ENCODE assay signal across 21 cellular contexts in genomic region chr17:80086081-80086480, GRCh38. TPM values are rescaled to one million over a fixed set of nuclear protein-coding genes. Genes with fewer than 3 reads are reported as not detected.
"Had no signal": no experiment of that assay in that cellular context is flagged by ENCODE, and none has a peak within 500 bp of the region (broad histone marks: within the 10 kb centered on the region; RNA-seq: fewer than 3 reads in every experiment).

No MANE protein-coding gene starts in this region.

- H3K4me2 ChIP-seq: hepatocyte had no signal

- H3K27ac ChIP-seq: adrenal gland, ascending aorta, hepatocyte, pancreas, psoas muscle, thyroid gland, WERI-Rb-1 had no signal

- ATAC-seq: activated CD8-positive, alpha-beta T cell treated with anti-CD3 and anti-CD28 coated beads, Interleukin-2, amount 10 ng/mL, durations not matched to agents 7 days and 5 days; natural killer cell; pancreas; psoas muscle; right cardiac atrium had no signal

- H3K4me1 ChIP-seq: psoas muscle had no signal

- H2AFZ ChIP-seq: hepatocyte had no signal

- FAIRE-seq: pancreas had no signal

- DNase-seq: activated CD4-positive, alpha-beta T cell treated with anti-CD3 and anti-CD28 coated beads, Interleukin-2, amount 50 U/mL, for 1 hour; activated CD4-positive, CD25-positive, alpha-beta regulatory T cell treated with anti-CD3 and anti-CD28 coated beads, Interleukin-2, amount 50 U/mL, for 72 hours; activated CD8-positive, alpha-beta T cell treated with anti-CD3 and anti-CD28 coated beads, Interleukin-2, amount 10 ng/mL, durations not matched to agents 7 days and 5 days; activated naive CD4-positive, alpha-beta T cell; adrenal gland; central memory CD4-positive, alpha-beta T cell; dermis blood vessel endothelial cell; effector CD8-positive, alpha-beta T cell; erythroblast; foreskin fibroblast; midbrain; natural killer cell; psoas muscle; stimulated activated CD4-positive, alpha-beta T cell treated with anti-CD3 and anti-CD28 coated beads, Interleukin-12 subunit alpha, Interleukin-12 subunit beta, amount 100 ng/mL, for 4 hours; substantia nigra; thyroid gland; WERI-Rb-1 had no signal

- H3K36me3 ChIP-seq: adrenal gland, ascending aorta, pancreas, thyroid gland, WERI-Rb-1 had no signal

- H3K79me2 ChIP-seq: hepatocyte had no signal

- H3K9me3 ChIP-seq: adrenal gland, ascending aorta, pancreas, psoas muscle, thyroid gland had no signal

- H3K4me3 ChIP-seq: adrenal gland, ascending aorta, hepatocyte, pancreas, psoas muscle, thyroid gland had no signal

- H3K27me3 ChIP-seq: adrenal gland, ascending aorta, hepatocyte, pancreas, thyroid gland had no signal

RNA-seq across cellular contexts. Expression of gene CCDC40, which starts 49.6 kb away (rescaled TPM):
- total RNA-seq: activated CD8-positive, alpha-beta T cell treated with anti-CD3 and anti-CD28 coated beads, Interleukin-2, amount 10 ng/mL, durations not matched to agents 7 days and 5 days had no signal
